In the genomic region with DNA sequence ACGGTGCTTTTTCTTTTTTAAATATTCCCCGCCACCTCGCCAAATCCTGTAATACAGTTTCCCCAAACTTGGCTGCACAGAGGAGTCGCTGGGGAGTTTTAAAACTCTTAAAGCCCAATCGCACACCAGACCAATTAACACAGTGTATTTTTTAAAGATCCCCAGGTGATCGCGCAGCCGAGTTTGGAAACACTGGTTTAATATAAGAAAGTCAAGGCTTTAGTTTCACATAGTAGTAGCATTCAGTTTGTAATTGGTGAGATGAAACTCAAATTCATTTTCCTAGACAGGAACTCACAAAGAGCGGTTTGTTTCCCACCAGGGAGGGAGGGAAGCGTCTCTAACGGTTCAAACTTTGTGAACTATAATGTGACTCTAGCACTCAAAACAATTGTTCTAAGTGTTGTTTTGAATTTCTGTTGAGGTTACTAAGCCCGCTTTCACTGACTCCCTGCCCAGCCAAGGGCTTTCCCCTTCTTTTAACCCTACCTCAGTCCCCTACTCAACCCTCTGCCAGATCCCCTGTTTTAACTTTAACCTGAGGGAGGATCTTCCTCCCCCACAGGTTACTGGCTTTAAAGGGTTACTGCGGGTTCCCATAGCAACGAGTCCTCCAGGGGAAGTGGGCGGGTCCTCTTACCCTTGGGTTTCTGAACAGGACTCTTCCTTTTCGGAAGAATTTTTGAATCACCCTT, we compare ENCODE assay signal across 1 cellular context.
TF ChIP-seq lines count a peak whose summit lies in the region.

No MANE protein-coding gene starts in this region.

TF ChIP-seq in HepG2, 621 proteins besides CTCF, POLR2A, EP300 and RAD21 (continued from another document and continues in another):
- TF ChIP-seq, protein P1, sequence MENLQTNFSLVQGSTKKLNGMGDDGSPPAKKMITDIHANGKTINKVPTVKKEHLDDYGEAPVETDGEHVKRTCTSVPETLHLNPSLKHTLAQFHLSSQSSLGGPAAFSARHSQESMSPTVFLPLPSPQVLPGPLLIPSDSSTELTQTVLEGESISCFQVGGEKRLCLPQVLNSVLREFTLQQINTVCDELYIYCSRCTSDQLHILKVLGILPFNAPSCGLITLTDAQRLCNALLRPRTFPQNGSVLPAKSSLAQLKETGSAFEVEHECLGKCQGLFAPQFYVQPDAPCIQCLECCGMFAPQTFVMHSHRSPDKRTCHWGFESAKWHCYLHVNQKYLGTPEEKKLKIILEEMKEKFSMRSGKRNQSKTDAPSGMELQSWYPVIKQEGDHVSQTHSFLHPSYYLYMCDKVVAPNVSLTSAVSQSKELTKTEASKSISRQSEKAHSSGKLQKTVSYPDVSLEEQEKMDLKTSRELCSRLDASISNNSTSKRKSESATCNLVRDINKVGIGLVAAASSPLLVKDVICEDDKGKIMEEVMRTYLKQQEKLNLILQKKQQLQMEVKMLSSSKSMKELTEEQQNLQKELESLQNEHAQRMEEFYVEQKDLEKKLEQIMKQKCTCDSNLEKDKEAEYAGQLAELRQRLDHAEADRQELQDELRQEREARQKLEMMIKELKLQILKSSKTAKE (CRISPR knock-in tag; IDR thresholded peaks at IDR 0.05; ENCODE audit: borderline replicate concordance) = no peak
- TF ChIP-seq TFAP4 (IDR thresholded peaks at IDR 0.05; ENCODE audit: borderline replicate concordance, low read depth) = no peak
- no peak for TF ChIP-seq CSRNP2 (CRISPR knock-in tag; conservative IDR thresholded peaks at IDR 0.05; ENCODE audit: low read depth)
- no peak for TF ChIP-seq MED13 (CRISPR knock-in tag; IDR thresholded peaks at IDR 0.05)
- TF ChIP-seq, protein P2, sequence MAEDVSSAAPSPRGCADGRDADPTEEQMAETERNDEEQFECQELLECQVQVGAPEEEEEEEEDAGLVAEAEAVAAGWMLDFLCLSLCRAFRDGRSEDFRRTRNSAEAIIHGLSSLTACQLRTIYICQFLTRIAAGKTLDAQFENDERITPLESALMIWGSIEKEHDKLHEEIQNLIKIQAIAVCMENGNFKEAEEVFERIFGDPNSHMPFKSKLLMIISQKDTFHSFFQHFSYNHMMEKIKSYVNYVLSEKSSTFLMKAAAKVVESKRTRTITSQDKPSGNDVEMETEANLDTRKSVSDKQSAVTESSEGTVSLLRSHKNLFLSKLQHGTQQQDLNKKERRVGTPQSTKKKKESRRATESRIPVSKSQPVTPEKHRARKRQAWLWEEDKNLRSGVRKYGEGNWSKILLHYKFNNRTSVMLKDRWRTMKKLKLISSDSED (CRISPR knock-in tag; IDR thresholded peaks at IDR 0.05) = no peak
- no peak for TF ChIP-seq ZNF292 (CRISPR knock-in tag; IDR thresholded peaks at IDR 0.05; ENCODE audit: borderline replicate concordance, low read depth)
- TF ChIP-seq, protein P3, sequence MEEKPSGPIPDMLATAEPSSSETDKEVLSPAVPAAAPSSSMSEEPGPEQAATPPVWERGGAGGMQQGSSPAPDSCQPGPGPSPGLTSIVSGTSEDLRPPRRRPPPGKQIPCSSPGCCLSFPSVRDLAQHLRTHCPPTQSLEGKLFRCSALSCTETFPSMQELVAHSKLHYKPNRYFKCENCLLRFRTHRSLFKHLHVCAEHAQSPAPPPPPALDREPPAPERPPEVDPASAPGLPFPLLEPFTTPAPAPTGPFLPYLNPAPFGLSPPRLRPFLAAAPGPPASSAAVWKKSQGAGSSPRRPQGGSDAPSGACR (CRISPR knock-in tag; IDR thresholded peaks at IDR 0.05) = no peak
- TF ChIP-seq JDP2 (CRISPR knock-in tag; IDR thresholded peaks at IDR 0.05; ENCODE audit: borderline replicate concordance) = no peak
- TF ChIP-seq ZNF224 (CRISPR knock-in tag; IDR thresholded peaks at IDR 0.05) = no peak
- no peak for TF ChIP-seq ZNF350 (CRISPR knock-in tag; IDR thresholded peaks at IDR 0.05; ENCODE audit: borderline replicate concordance, low read depth)
- TF ChIP-seq MTF2 (CRISPR knock-in tag; IDR thresholded peaks at IDR 0.05; ENCODE audit: borderline replicate concordance) = no peak
- no peak for TF ChIP-seq ZNF451 (CRISPR knock-in tag; IDR thresholded peaks at IDR 0.05)
- no peak for TF ChIP-seq SMAD3 (CRISPR knock-in tag; IDR thresholded peaks at IDR 0.05)
- TF ChIP-seq ZNF530 (CRISPR knock-in tag; IDR thresholded peaks at IDR 0.05; ENCODE audit: low read depth) = no peak
- TF ChIP-seq ZNF609 (CRISPR knock-in tag; IDR thresholded peaks at IDR 0.05; ENCODE audit: borderline replicate concordance) = no peak
- TF ChIP-seq RXRA (CRISPR knock-in tag; IDR thresholded peaks at IDR 0.05) = no peak
- TF ChIP-seq CERS6 (CRISPR knock-in tag; IDR thresholded peaks at IDR 0.05) = no peak
- TF ChIP-seq NR2F2 (IDR thresholded peaks at IDR 0.05; ENCODE audit: borderline replicate concordance, low read depth) = no peak
- TF ChIP-seq HBP1 (CRISPR knock-in tag; IDR thresholded peaks at IDR 0.05; ENCODE audit: low read depth) = peak; percentile 60; the same call in 1 of the 2 replicates
- no peak for TF ChIP-seq ZNF251 (CRISPR knock-in tag; IDR thresholded peaks at IDR 0.05)
- TF ChIP-seq CEBPB (IDR thresholded peaks at IDR 0.05; ENCODE audit: borderline replicate concordance, low read depth, low read length) = no peak
- 0 out of 2 replicates have a peak, but pooled peaks have one; percentile 23 for TF ChIP-seq ZNF766 (CRISPR knock-in tag; IDR thresholded peaks at IDR 0.05; ENCODE audit: borderline replicate concordance)
- TF ChIP-seq, protein P4, sequence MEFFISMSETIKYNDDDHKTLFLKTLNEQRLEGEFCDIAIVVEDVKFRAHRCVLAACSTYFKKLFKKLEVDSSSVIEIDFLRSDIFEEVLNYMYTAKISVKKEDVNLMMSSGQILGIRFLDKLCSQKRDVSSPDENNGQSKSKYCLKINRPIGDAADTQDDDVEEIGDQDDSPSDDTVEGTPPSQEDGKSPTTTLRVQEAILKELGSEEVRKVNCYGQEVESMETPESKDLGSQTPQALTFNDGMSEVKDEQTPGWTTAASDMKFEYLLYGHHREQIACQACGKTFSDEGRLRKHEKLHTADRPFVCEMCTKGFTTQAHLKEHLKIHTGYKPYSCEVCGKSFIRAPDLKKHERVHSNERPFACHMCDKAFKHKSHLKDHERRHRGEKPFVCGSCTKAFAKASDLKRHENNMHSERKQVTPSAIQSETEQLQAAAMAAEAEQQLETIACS (CRISPR knock-in tag; IDR thresholded peaks at IDR 0.05) = peak; percentile 76
- no peak for TF ChIP-seq ARID2 (CRISPR knock-in tag; IDR thresholded peaks at IDR 0.05; ENCODE audit: borderline replicate concordance)
- no peak for TF ChIP-seq MED8 (CRISPR knock-in tag; IDR thresholded peaks at IDR 0.05; ENCODE audit: insufficient replicate concordance)
- peak; percentile 38 for TF ChIP-seq TEAD3 (CRISPR knock-in tag; optimal IDR thresholded peaks at IDR 0.05; ENCODE audit: borderline replicate concordance)
- TF ChIP-seq ZNF563 (CRISPR knock-in tag; IDR thresholded peaks at IDR 0.05) = no peak
- TF ChIP-seq JUND (CRISPR knock-in tag; IDR thresholded peaks at IDR 0.05) = no peak
- no peak for TF ChIP-seq ZNF512 (CRISPR knock-in tag; IDR thresholded peaks at IDR 0.05)
- no peak for TF ChIP-seq ARHGAP35 (CRISPR knock-in tag; IDR thresholded peaks at IDR 0.05; ENCODE audit: borderline replicate concordance)
- TF ChIP-seq ZNF234 (CRISPR knock-in tag; conservative IDR thresholded peaks at IDR 0.05) = no peak
- TF ChIP-seq ZNF614 (CRISPR knock-in tag; IDR thresholded peaks at IDR 0.05; ENCODE audit: borderline replicate concordance) = no peak
- TF ChIP-seq AGO2 (optimal IDR thresholded peaks at IDR 0.05; ENCODE audit: low read depth, low read length) = no peak
- TF ChIP-seq PRDM4 (CRISPR knock-in tag; IDR thresholded peaks at IDR 0.05; ENCODE audit: borderline replicate concordance) = no peak
- no peak for TF ChIP-seq SKI (IDR thresholded peaks at IDR 0.05; ENCODE audit: partially characterized antibody)
- TF ChIP-seq DNMT1 (CRISPR knock-in tag; IDR thresholded peaks at IDR 0.05) = no peak
- TF ChIP-seq BORCS8-MEF2B (CRISPR knock-in tag; IDR thresholded peaks at IDR 0.05) = no peak
